16 cellular contexts compared by ENCODE assay signal in genomic region chr3:195738274-195739044, GRCh38.
"Had no signal": no experiment of that assay in that cellular context is flagged by ENCODE, and none has a peak within 500 bp of the region (broad histone marks: within the 10 kb centered on the region; RNA-seq: fewer than 3 reads in every experiment).

No MANE protein-coding gene starts in this region.

- H3K79me2 ChIP-seq: hepatocyte had no signal

- H2AFZ ChIP-seq: hepatocyte had no signal

- H3K36me3 Mint-ChIP-seq: activated naive CD4-positive, alpha-beta T cell treated with anti-CD3 and anti-CD28 coated beads, Interleukin-2, amount 50 U/mL, for 72 hours had no signal

- H3K27me3 Mint-ChIP-seq: stimulated activated naive B cell treated with anti-CD40 and anti-IgM and Interleukin-4, amounts not matched to agents 10 μg/mL and 1 μg/mL and 100 μg/mL, for 72 hours had no signal

- H3K9me3 ChIP-seq: adrenal gland, psoas muscle, spleen had no signal

- H3K9me3 Mint-ChIP-seq: activated naive CD4-positive, alpha-beta T cell treated with anti-CD3 and anti-CD28 coated beads, Interleukin-2, amount 50 U/mL, for 72 hours; neural crest cell; stimulated activated naive B cell treated with anti-CD40 and anti-IgM and Interleukin-4, amounts not matched to agents 10 μg/mL and 1 μg/mL and 100 μg/mL, for 72 hours had no signal

- DNase-seq: activated CD4-positive, alpha-beta T cell treated with anti-CD3 and anti-CD28 coated beads, Interleukin-2, amount 50 U/mL, for 4 hours; activated gamma-delta T cell treated with Interleukin-2 at 50 U/mL for 16 hours; activated T-cell treated with anti-CD3 and anti-CD28 coated beads, Interleukin-2, amount 50 U/mL, for 72 hours; adrenal gland; foreskin keratinocyte; psoas muscle; spleen; stimulated activated CD4-positive, alpha-beta T cell treated with anti-CD3 and anti-CD28 coated beads, Interleukin-4, amount 100 ng/mL, for 4 hours; stimulated activated naive B cell treated with anti-CD40 and anti-IgM and Interleukin-4, amounts not matched to agents 10 μg/mL and 1 μg/mL and 100 μg/mL, for 72 hours; T-helper 2 cell had no signal

- H3K36me3 ChIP-seq: adrenal gland, cardiac muscle cell had no signal

- H3K27me3 ChIP-seq: adrenal gland, cardiac muscle cell, dorsolateral prefrontal cortex, spleen had no signal

- H3K4me1 ChIP-seq: adrenal gland, foreskin keratinocyte, psoas muscle, spleen had no signal

- H3K4me3 ChIP-seq: adrenal gland, cardiac muscle cell, dorsolateral prefrontal cortex, hepatocyte, psoas muscle, spleen had no signal

- H3K27ac Mint-ChIP-seq: activated naive CD4-positive, alpha-beta T cell treated with anti-CD3 and anti-CD28 coated beads, Interleukin-2, amount 50 U/mL, for 72 hours; activated T-cell treated with anti-CD3 and anti-CD28 coated beads, Interleukin-2, amount 50 U/mL, for 72 hours; stimulated activated naive B cell treated with anti-CD40 and anti-IgM and Interleukin-4, amounts not matched to agents 10 μg/mL and 1 μg/mL and 100 μg/mL, for 72 hours had no signal

- H3K4me2 ChIP-seq: hepatocyte had no signal

- H3K27ac ChIP-seq: adrenal gland, cardiac muscle cell, dorsolateral prefrontal cortex, foreskin keratinocyte, hepatocyte, psoas muscle, spleen had no signal

- H3K4me1 Mint-ChIP-seq: stimulated activated naive B cell treated with anti-CD40 and anti-IgM and Interleukin-4, amounts not matched to agents 10 μg/mL and 1 μg/mL and 100 μg/mL, for 72 hours had no signal

- H3K4me3 Mint-ChIP-seq: activated T-cell treated with anti-CD3 and anti-CD28 coated beads, Interleukin-2, amount 50 U/mL, for 72 hours; neural crest cell; stimulated activated naive B cell treated with anti-CD40 and anti-IgM and Interleukin-4, amounts not matched to agents 10 μg/mL and 1 μg/mL and 100 μg/mL, for 72 hours had no signal

- ATAC-seq: activated naive CD4-positive, alpha-beta T cell treated with anti-CD3 and anti-CD28 coated beads, Interleukin-2, amount 50 U/mL, for 72 hours; activated T-cell treated with anti-CD3 and anti-CD28 coated beads, Interleukin-2, amount 50 U/mL, for 72 hours; foreskin keratinocyte; sciatic nerve; stimulated activated naive B cell treated with anti-CD40 and anti-IgM and Interleukin-4, amounts not matched to agents 10 μg/mL and 1 μg/mL and 100 μg/mL, for 72 hours had no signal
